21 cellular contexts compared by ENCODE assay signal in genomic region chr9:97866300-97866699, GRCh38. TPM values are rescaled to one million over a fixed set of nuclear protein-coding genes. Genes with fewer than 3 reads are reported as not detected.
A peak's percentile ranks its signal among the peaks of the same experiment; 100 is the strongest.
DNase-seq lines count a peak whose midpoint lies in the region; ATAC-seq, FAIRE-seq and TF ChIP-seq lines count a peak whose summit lies in the region.
"Had no signal": no experiment of that assay in that cellular context is flagged by ENCODE, and none has a peak within 500 bp of the region (broad histone marks: within the 10 kb centered on the region; RNA-seq: fewer than 3 reads in every experiment).

No MANE protein-coding gene starts in this region.

- H3K9ac ChIP-seq in SU-DHL-6 (ENCODE audit: low read length) (no peak overlapping the region), K562 (ENCODE audit: insufficient read depth in 1 of 2, low read depth in 2 of 2, low read length in 2 of 2) (no peak overlapping the region)
- H3K9ac ChIP-seq: GM23248 had no signal

- CTCF ChIA-PET in HEK293 (lab: Yijun Ruan, JAX) (interaction anchor here (0.6 kb wide), 1 partner anchor 40 kb away, joined by 5 read pairs; no protein-coding TSS in a partner anchor), K562 (lab: Yijun Ruan, JAX; ENCODE audit: low intra/inter-chr PET ratio) (no interaction called here)

- in situ Hi-C loops in K562 (cut with MboI) = no loop called here

- H3K4me1 ChIP-seq in HEK293 (ENCODE audit: control insufficient read depth, insufficient read depth, low read length) (no peaks in the 10 kb centered on the region), K562 (replicated peaks in 1 of 2; ENCODE audit: control insufficient read depth in 2 of 2, insufficient read depth in 2 of 2, low read length in 2 of 2) (no peaks in the 10 kb centered on the region)

- no peak for FAIRE-seq in K562 (lab: Jason Lieb, UNC)
- FAIRE-seq: G401.6, GM19239, H1 had no signal

- H3K4me3 ChIP-seq in HEK293 (ENCODE audit: low read depth, low read length) = no peak overlapping the region
- no peak overlapping the region for H3K4me3 ChIP-seq in SU-DHL-6 (ENCODE audit: insufficient read depth, low read length, poor library complexity, severe bottlenecking)
- no peak overlapping the region for H3K4me3 ChIP-seq in K562
- H3K4me3 ChIP-seq: GM23248 had no signal

- TF ChIP-seq EP300 in K562 (IDR thresholded peaks at IDR 0.05; ENCODE audit: low read length) = no peak

- H3K79me2 ChIP-seq in SU-DHL-6 (ENCODE audit: insufficient read depth, low read length) = no peaks in the 10 kb centered on the region
- no peaks in the 10 kb centered on the region for H3K79me2 ChIP-seq in K562 (ENCODE audit: control insufficient read depth, insufficient read depth, low read length)

- TF ChIP-seq POLR2A in K562 (conservative IDR thresholded peaks at IDR 0.05) = no peak

- WGBS in K562 (ENCODE audit: insufficient coverage, low coverage, missing lambda C conversion rate) = 29% methylated on average over 1 of the region's 1 CpG

- intact Hi-C loops in K562 (cut with micrococcal nuclease) = no loop called here

- H3K9me1 ChIP-seq in K562 (ENCODE audit: control insufficient read depth, insufficient read depth, low read length) = no peaks in the 10 kb centered on the region

- no peak for TF ChIP-seq RAD21 in K562 (CRISPR knock-in tag; conservative IDR thresholded peaks at IDR 0.05 in 1 of 2, IDR thresholded peaks at IDR 0.05 in 1 of 2)

- H2AFZ ChIP-seq in SU-DHL-6 (ENCODE audit: low read depth, low read length, severe bottlenecking) (no peak overlapping the region), K562 (ENCODE audit: low read depth, low read length) (no peak overlapping the region)
- H2AFZ ChIP-seq: GM23248 had no signal

- H3K36me3 ChIP-seq in HEK293 (ENCODE audit: control insufficient read depth in 2 of 2, insufficient read depth in 1 of 2, low read length in 2 of 2) (no peaks in the 10 kb centered on the region), SU-DHL-6 (ENCODE audit: low read length) (peaks cover 11% of the 10 kb centered on the region), K562 (ENCODE audit: control insufficient read depth, insufficient read depth, low read length) (no peaks in the 10 kb centered on the region)

- H4K20me1 ChIP-seq in SU-DHL-6 (ENCODE audit: low read depth, low read length) (no peaks in the 10 kb centered on the region), K562 (replicated peaks; ENCODE audit: control insufficient read depth, insufficient read depth, low read length) (no peaks in the 10 kb centered on the region)

- H3F3A ChIP-seq in SU-DHL-6 (ENCODE audit: insufficient read depth) = no peaks in the 10 kb centered on the region

- H3K27ac ChIP-seq in HEK293 (ENCODE audit: extremely low read depth, low read depth, low read length) (no peak overlapping the region), SU-DHL-6 (ENCODE audit: low read depth, low read length) (peak overlapping the region; percentile 69), K562 (ENCODE audit: extremely low read depth, low read depth, low read length) (no peak overlapping the region)
- H3K27ac ChIP-seq: GM23248 had no signal

- no peaks in the 10 kb centered on the region for H3K27me3 ChIP-seq in SU-DHL-6 (ENCODE audit: low read length)
- peaks cover 13 to 27% of the 10 kb centered on the region in 2 experiments; a peak in 3 of 5 replicates for H3K27me3 ChIP-seq in K562 (ENCODE audit: control insufficient read depth in 2 of 2, insufficient read depth in 2 of 2, low read length in 2 of 2)

- POLR2A ChIA-PET in HEK293 (lab: Yijun Ruan, JAX) = interaction anchor here (0.5 kb wide), 1 partner anchor 85 kb away, joined by 5 read pairs; no protein-coding TSS in a partner anchor
- POLR2A ChIA-PET in K562 (lab: Yijun Ruan, JAX) = no interaction called here

- TF ChIP-seq CTCF in HEK293 (tag by site-specific recombination; IDR thresholded peaks at IDR 0.05) (no peak), SU-DHL-6 (IDR thresholded peaks at IDR 0.05; ENCODE audit: insufficient read depth, low read length, poor library complexity, severe bottlenecking) (no peak), K562 (IDR thresholded peaks at IDR 0.05 in 2 of 3, conservative IDR thresholded peaks at IDR 0.05 in 1 of 3; ENCODE audit: insufficient read depth in 2 of 3, low read depth in 1 of 3, low read length in 3 of 3) (no peak)

- ATAC-seq in K562 (no peak), HG02884 (IDR thresholded peaks at IDR 0.05; ENCODE audit: unreplicated experiment) (no peak)
- ATAC-seq: HCT116 had no signal

- no peaks in the 10 kb centered on the region for H3K9me2 ChIP-seq in SU-DHL-6 (replicated peaks; ENCODE audit: insufficient read depth, low read length)

- H3K9me3 ChIP-seq in HEK293 (ENCODE audit: control insufficient read depth, insufficient read depth, low read depth, low read length) = no peaks in the 10 kb centered on the region
- H3K9me3 ChIP-seq in SU-DHL-6 (ENCODE audit: insufficient read depth, low read length) = peaks cover 10% of the 10 kb centered on the region; the same call in 1 of the 2 replicates
- H3K9me3 ChIP-seq in K562 (replicated peaks; ENCODE audit: control insufficient read depth, insufficient read depth, low read depth, low read length) = no peaks in the 10 kb centered on the region; the same call in 1 of the 2 replicates

- H3K4me2 ChIP-seq in SU-DHL-6 (ENCODE audit: low read depth, low read length, poor library complexity, severe bottlenecking) = peak overlapping the region; percentile 52
- H3K4me2 ChIP-seq in K562 (ENCODE audit: insufficient read depth, low read length) = no peak overlapping the region

- DNase-seq in K562 (ENCODE audit: extremely low read depth in 1 of 4, low spot score in 3 of 4) = no peak
- no peak for DNase-seq in activated CD8-positive, alpha-beta memory T cell treated with anti-CD3 and anti-CD28 coated beads, Interleukin-2, amount 50 U/mL, for 48 hours
- DNase-seq in amygdala (lab: John Stamatoyannopoulos, UW) = no peak
- DNase-seq: C1 segment of cervical spinal cord; Calu3; CD4-positive, alpha-beta memory T cell; COR-L47; DMS53; DMS79 treated with DMSO at 0.1 percent for 48 hours; GM23248; H9; HFFc6 had no signal

- no TSS peak for BruUV-seq in K562 (replicated peaks; lab: Mats Ljungman, UMichigan)

TF ChIP-seq in HEK293, 187 proteins besides CTCF, POLR2A, EP300 and RAD21 (continues in another document):
- TF ChIP-seq ZNF658 (tag by site-specific recombination; IDR thresholded peaks at IDR 0.05) = no peak
- peak; percentile 44 for TF ChIP-seq SETDB1 (IDR thresholded peaks at IDR 0.05; ENCODE audit: insufficient read length, low read length)

TF ChIP-seq in K562, 482 proteins besides CTCF, POLR2A, EP300 and RAD21:
- TF ChIP-seq ARID1B (IDR thresholded peaks at IDR 0.05) (no peak), CBX3 (IDR thresholded peaks at IDR 0.05; ENCODE audit: borderline replicate concordance in 1 of 2, low read length in 2 of 2) (0 out of 3 replicates have a peak, but pooled peaks of 1 of the 2 experiments have one; percentile 53), ZNF324 (CRISPR knock-in tag; IDR thresholded peaks at IDR 0.05) (peak; percentile 89)

RNA-seq across cellular contexts. Expression of gene FOXE1, which starts 13.3 kb away (rescaled TPM):
- total RNA-seq in K562 (2011; cell fraction: chromatin; rRNA removed; ENCODE audit: low replicate concordance) = not detected in 2 replicates
- not detected in 2 replicates for total RNA-seq in K562 (2011; cell fraction: nucleolus; rRNA removed)
- not detected in 2 replicates for total RNA-seq in K562 (2011; cell fraction: nucleoplasm; rRNA removed)
- total RNA-seq in K562 (2014; rRNA removed) = not detected in 2 replicates
- total RNA-seq in K562 (2014; rRNA removed; fragmentation: Illumina TruSeq; extraction: Trizol) = not detected in 2 replicates
- not detected in 2 replicates for total RNA-seq in K562 (2015; rRNA removed; fragmentation: Illumina TruSeq; extraction: Trizol)
- total RNA-seq in K562 (2021) = not detected in 2 replicates
- polyA plus RNA-seq in K562 (2011; rRNA removed) = not detected in 2 replicates
- polyA plus RNA-seq in K562 (2011; cell fraction: cytosol; rRNA removed) = not detected in 2 replicates
- polyA plus RNA-seq in K562 (2011; cell fraction: nucleus; rRNA removed) = not detected in 2 replicates
- polyA plus RNA-seq in K562 (2012) = not detected in 2 replicates
- polyA plus RNA-seq in K562 (2014; fragmentation: Illumina TruSeq; extraction: Trizol) = not detected in 2 replicates
- polyA plus RNA-seq in K562 (2014; fragmentation: Nextera tagmentation; extraction: Ambion mirVana) = not detected
- not detected in 2 replicates for polyA plus RNA-seq in K562 (2014; rRNA removed)
- not detected in 2 replicates for polyA minus RNA-seq in K562 (2011; rRNA and poly(A)+ RNA removed)
- not detected in 2 replicates for polyA minus RNA-seq in K562 (2011; cell fraction: cytosol; rRNA and poly(A)+ RNA removed)
- not detected in 2 replicates for polyA minus RNA-seq in K562 (2011; cell fraction: nucleus; rRNA and poly(A)+ RNA removed)
- total RNA-seq: A172; A673; CD4-positive, alpha-beta memory T cell; GM23248; H1; H9 had no signal
- polyA plus RNA-seq: CD4-positive, alpha-beta memory T cell; GM23248 had no signal

RNA-seq across cellular contexts. Expression of gene TRMO, which starts 56.0 kb away (rescaled TPM):
- total RNA-seq in K562 (2011; cell fraction: chromatin; rRNA removed; ENCODE audit: low replicate concordance) = 9.3 and 20.1 TPM in 2 replicates
- total RNA-seq in K562 (2011; cell fraction: nucleolus; rRNA removed) = 6.6 and 6.7 TPM in 2 replicates
- total RNA-seq in K562 (2011; cell fraction: nucleoplasm; rRNA removed) = 8.8 and 9.2 TPM in 2 replicates
- total RNA-seq in K562 (2014; rRNA removed) (16.2 and 16.7 TPM in 2 replicates), K562 (2014; rRNA removed; fragmentation: Illumina TruSeq; extraction: Trizol) (16.2 and 18.4 TPM in 2 replicates), K562 (2015; rRNA removed; fragmentation: Illumina TruSeq; extraction: Trizol) (22.4 and 22.9 TPM in 2 replicates), K562 (2021) (12.2 and 12.5 TPM in 2 replicates)
- polyA plus RNA-seq in K562 (2011; rRNA removed) (14.2 and 16.3 TPM in 2 replicates), K562 (2014; fragmentation: Illumina TruSeq; extraction: Trizol) (17.2 and 20.0 TPM in 2 replicates), K562 (2014; fragmentation: Nextera tagmentation; extraction: Ambion mirVana) (10 to 100 TPM in 1 of 2 experiments, 1 to 10 TPM in 1; 5.6 to 12.8 TPM), K562 (2014; rRNA removed) (17.2 and 18.4 TPM in 2 replicates)
- polyA plus RNA-seq in K562 (2011; cell fraction: cytosol; rRNA removed) = 8.2 and 12.4 TPM in 2 replicates
- polyA plus RNA-seq in K562 (2011; cell fraction: nucleus; rRNA removed) = 10.3 and 14.4 TPM in 2 replicates
- 8.9 and 10.4 TPM in 2 replicates for polyA plus RNA-seq in K562 (2012)
- 23.2 and 23.8 TPM in 2 replicates for polyA minus RNA-seq in K562 (2011; rRNA and poly(A)+ RNA removed)
- 5.8 and 8.6 TPM in 2 replicates for polyA minus RNA-seq in K562 (2011; cell fraction: cytosol; rRNA and poly(A)+ RNA removed)
- polyA minus RNA-seq in K562 (2011; cell fraction: nucleus; rRNA and poly(A)+ RNA removed) = 5.1 and 8.1 TPM in 2 replicates

Comparison
In these comparisons a context has a peak if more than half of its experiments do, and no peak if none do; other contexts are left out.
1. Of the 44 proteins assayed by ChIP-seq in both K562 and HEK293: peak only in K562: ZNF324; only in HEK293: SETDB1; in both: none; in neither: 42.